Comparison of ENCODE assay signal across 8 cellular contexts in the genomic region with DNA sequence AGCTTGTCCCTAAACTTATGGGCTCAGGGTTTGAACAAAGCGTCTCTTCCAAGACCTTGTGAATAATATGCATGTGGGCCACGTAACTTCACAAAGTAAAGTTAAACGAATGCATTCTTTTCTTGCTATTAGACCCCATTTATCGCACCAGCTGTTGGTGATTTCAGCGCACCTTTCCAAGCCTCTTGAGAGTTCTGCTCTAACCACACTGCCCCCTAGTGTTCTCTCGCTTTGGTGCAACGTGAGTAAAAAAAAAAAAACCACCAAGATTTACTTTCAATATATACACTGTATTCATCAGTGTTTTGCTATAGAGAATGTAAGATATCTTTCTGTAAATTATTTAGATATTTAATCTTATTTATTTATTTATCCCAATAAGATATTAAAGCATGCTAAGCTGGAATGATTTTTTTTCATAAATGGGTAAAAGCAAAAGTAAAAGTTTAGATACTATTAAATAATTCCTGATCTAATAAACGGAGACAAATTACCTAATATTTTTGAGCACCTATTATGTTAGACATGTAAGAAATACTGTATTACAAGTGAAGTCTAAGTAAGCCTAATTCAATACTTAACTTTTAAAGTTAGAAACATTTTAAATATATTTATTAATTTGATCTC.
A peak's percentile ranks its signal among the peaks of the same experiment; 100 is the strongest.
DNase-seq lines count a peak whose midpoint lies in the region; ATAC-seq, FAIRE-seq and TF ChIP-seq lines count a peak whose summit lies in the region.

No MANE protein-coding gene starts in this region.

- TF ChIP-seq EP300 in HepG2 (IDR thresholded peaks at IDR 0.05; ENCODE audit: low read depth in 2 of 2, low read length in 2 of 2): no peak
- TF ChIP-seq EP300 in HepG2 (CRISPR knock-in tag; IDR thresholded peaks at IDR 0.05; ENCODE audit: borderline replicate concordance): no peak

- no TSS peak for BruUV-seq in HepG2 (replicated peaks; lab: Mats Ljungman, UMichigan)

- no peak overlapping the region for H3K27ac ChIP-seq in HEK293 (ENCODE audit: extremely low read depth, low read depth, low read length)
- no peak overlapping the region for H3K27ac ChIP-seq in HepG2 (ENCODE audit: extremely low read length, insufficient read depth, low read length)

- no peaks in the 10 kb centered on the region for H4K20me1 ChIP-seq in HepG2 (ENCODE audit: insufficient read depth, low read length)

- DNase-seq in EH (ENCODE audit: low read depth): peak; percentile 67
- DNase-seq in NCI-H1694 treated with DMSO at 0.1 percent for 48 hours (lab: John Stamatoyannopoulos, UW): peak; percentile 46
- DNase-seq in UCSD-AML1 (lab: John Stamatoyannopoulos, UW; ENCODE audit: unreplicated experiment): peak; percentile 14
- peak; percentile 92 for DNase-seq in cerebellar cortex (ENCODE audit: low spot score)
- peak; percentile 56 for DNase-seq in HepG2 (ENCODE audit: low spot score)
- peak; percentile 3 for DNase-seq in stimulated activated CD8-positive, alpha-beta memory T cell treated with anti-CD3 and anti-CD28 coated beads, Interleukin-15, amount 100 ng/mL, for 1 hour (ENCODE audit: low read depth)

- H3K4me2 ChIP-seq in HepG2 (ENCODE audit: low read depth, low read length): no peak overlapping the region

- no peak overlapping the region for H2AFZ ChIP-seq in HepG2 (ENCODE audit: low read length)

- peaks cover 0 to 6% of the 10 kb centered on the region in 2 experiments; a peak in 1 of 5 replicates for H3K27me3 ChIP-seq in HepG2 (ENCODE audit: control insufficient read depth in 1 of 2, insufficient read depth in 2 of 2, low read length in 2 of 2)

- intact Hi-C loops in HepG2 (cut with micrococcal nuclease; ENCODE audit: unreplicated experiment): loop anchor here (1.0 kb wide), 2 partner anchors 224 to 330 kb away; no protein-coding TSS in a partner anchor

- H3K9ac ChIP-seq in HepG2 (ENCODE audit: insufficient read depth, low read depth, low read length): no peak overlapping the region

- no peak for TF ChIP-seq POLR2A in HepG2 (IDR thresholded peaks at IDR 0.05; ENCODE audit: insufficient read depth in 1 of 2, low read depth in 2 of 2, low read length in 2 of 2)

- TF ChIP-seq CTCF in HEK293 (tag by site-specific recombination; IDR thresholded peaks at IDR 0.05): no peak; the same call in 1 of the 2 replicates
- peak; percentile 67 for TF ChIP-seq CTCF in HepG2 (CRISPR knock-in tag; IDR thresholded peaks at IDR 0.05)

- no peaks in the 10 kb centered on the region for H3K4me1 ChIP-seq in HEK293 (ENCODE audit: control insufficient read depth, insufficient read depth, low read length)
- H3K4me1 ChIP-seq in HepG2 (ENCODE audit: insufficient read depth, low read length): no peaks in the 10 kb centered on the region

- in situ Hi-C loops in HepG2 (cut with HindIII; ENCODE audit: extremely low pct_ligation_motif_present, low pct_unique_long_range_greater_than_20kb): loop anchor here (5.0 kb wide), 1 partner anchor 713 kb away; no protein-coding TSS in a partner anchor

- TF ChIP-seq RAD21 in HepG2 (CRISPR knock-in tag; IDR thresholded peaks at IDR 0.05): no peak

- H3K36me3 ChIP-seq in HEK293 (ENCODE audit: control insufficient read depth in 2 of 2, insufficient read depth in 1 of 2, low read length in 2 of 2): no peaks in the 10 kb centered on the region
- H3K36me3 ChIP-seq in HepG2 (replicated peaks in 1 of 2; ENCODE audit: control insufficient read depth in 1 of 2, insufficient read depth in 2 of 2, low read length in 2 of 2): no peaks in the 10 kb centered on the region

- no peak for FAIRE-seq in HepG2 (lab: Jason Lieb, UNC)

- H3K79me2 ChIP-seq in HepG2 (ENCODE audit: insufficient read depth, low read length): no peaks in the 10 kb centered on the region

- H3K4me3 ChIP-seq in HEK293 (ENCODE audit: low read depth, low read length) (no peak overlapping the region), HepG2 (replicated peaks in 1 of 3; ENCODE audit: insufficient read depth in 1 of 3, low read depth in 2 of 3, low read length in 3 of 3) (no peak overlapping the region)

- H3K9me3 ChIP-seq in HEK293 (ENCODE audit: control insufficient read depth, insufficient read depth, low read depth, low read length) (no peaks in the 10 kb centered on the region), HepG2 (ENCODE audit: low read length) (no peaks in the 10 kb centered on the region)

- POLR2A ChIA-PET in HEK293 (lab: Yijun Ruan, JAX): no interaction called here
- POLR2A ChIA-PET in HepG2 (lab: Yijun Ruan, JAX): no interaction called here

- ATAC-seq in HepG2: peak; percentile 35; the same call in 1 of the 3 replicates
- no peak for ATAC-seq in GM19324 (IDR thresholded peaks at IDR 0.05; ENCODE audit: low FRiP score, unreplicated experiment)

- 10% methylated on average over 8 of the region's 8 CpGs for WGBS in HepG2 (ENCODE audit: low lambda C conversion rate)

- CTCF ChIA-PET in HEK293 (lab: Yijun Ruan, JAX): interaction anchor here (0.5 to 3.4 kb wide), 75 partner anchors 9 to 1012 kb away, joined by 3 to 51 read pairs (median 5); no protein-coding TSS in a partner anchor
- CTCF ChIA-PET in HepG2 (lab: Yijun Ruan, JAX; ENCODE audit: low intra/inter-chr PET ratio, low total read pairs): interaction anchor here (2.1 kb wide), 1 partner anchor 224 kb away, joined by 12 read pairs; no protein-coding TSS in a partner anchor

TF ChIP-seq in HEK293, 187 proteins besides CTCF, POLR2A, EP300 and RAD21:
- TF ChIP-seq, protein P1, sequence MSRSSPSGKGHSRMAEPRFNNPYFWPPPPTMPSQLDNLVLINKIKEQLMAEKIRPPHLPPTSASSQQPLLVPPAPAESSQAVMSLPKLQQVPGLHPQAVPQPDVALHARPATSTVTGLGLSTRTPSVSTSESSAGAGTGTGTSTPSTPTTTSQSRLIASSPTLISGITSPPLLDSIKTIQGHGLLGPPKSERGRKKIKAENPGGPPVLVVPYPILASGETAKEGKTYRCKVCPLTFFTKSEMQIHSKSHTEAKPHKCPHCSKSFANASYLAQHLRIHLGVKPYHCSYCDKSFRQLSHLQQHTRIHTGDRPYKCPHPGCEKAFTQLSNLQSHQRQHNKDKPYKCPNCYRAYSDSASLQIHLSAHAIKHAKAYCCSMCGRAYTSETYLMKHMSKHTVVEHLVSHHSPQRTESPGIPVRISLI (tag by site-specific recombination; IDR thresholded peaks at IDR 0.05): 0 out of 2 replicates have a peak, but pooled peaks have one; percentile 41
- TF ChIP-seq ZNF146 (tag by site-specific recombination; IDR thresholded peaks at IDR 0.05) (no peak), ZNF654 (tag by site-specific recombination; IDR thresholded peaks at IDR 0.05; ENCODE audit: low read depth) (peak; percentile 50), PRDM1 (tag by site-specific recombination; IDR thresholded peaks at IDR 0.05) (0 out of 2 replicates have a peak, but pooled peaks have one; percentile 7), ZNF664 (tag by site-specific recombination; IDR thresholded peaks at IDR 0.05) (peak; percentile 59; the same call in 1 of the 2 replicates)
TF ChIP-seq in HEK293: peak in this region for 4.

TF ChIP-seq in HepG2, 621 proteins besides CTCF, POLR2A, EP300 and RAD21 (continues in another document):
- TF ChIP-seq ZNF30 (CRISPR knock-in tag; IDR thresholded peaks at IDR 0.05) (no peak), ZNF605 (CRISPR knock-in tag; IDR thresholded peaks at IDR 0.05) (no peak), ZBTB21 (CRISPR knock-in tag; IDR thresholded peaks at IDR 0.05) (no peak), HMGA1 (CRISPR knock-in tag; conservative IDR thresholded peaks at IDR 0.05) (no peak), ZNF24 (IDR thresholded peaks at IDR 0.05) (no peak), ZNF7 (CRISPR knock-in tag; IDR thresholded peaks at IDR 0.05) (no peak), HES4 (CRISPR knock-in tag; IDR thresholded peaks at IDR 0.05; ENCODE audit: borderline replicate concordance) (no peak), SSRP1 (CRISPR knock-in tag; IDR thresholded peaks at IDR 0.05) (no peak), EEA1 (CRISPR knock-in tag; IDR thresholded peaks at IDR 0.05; ENCODE audit: borderline replicate concordance) (no peak), RORA (CRISPR knock-in tag; IDR thresholded peaks at IDR 0.05) (no peak), GTF3A (CRISPR knock-in tag; conservative IDR thresholded peaks at IDR 0.05) (no peak), MTA3 (CRISPR knock-in tag; IDR thresholded peaks at IDR 0.05) (no peak)
- TF ChIP-seq, protein P2, sequence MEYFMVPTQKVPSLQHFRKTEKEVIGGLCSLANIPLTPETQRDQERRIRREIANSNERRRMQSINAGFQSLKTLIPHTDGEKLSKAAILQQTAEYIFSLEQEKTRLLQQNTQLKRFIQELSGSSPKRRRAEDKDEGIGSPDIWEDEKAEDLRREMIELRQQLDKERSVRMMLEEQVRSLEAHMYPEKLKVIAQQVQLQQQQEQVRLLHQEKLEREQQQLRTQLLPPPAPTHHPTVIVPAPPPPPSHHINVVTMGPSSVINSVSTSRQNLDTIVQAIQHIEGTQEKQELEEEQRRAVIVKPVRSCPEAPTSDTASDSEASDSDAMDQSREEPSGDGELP (IDR thresholded peaks at IDR 0.05; ENCODE audit: borderline replicate concordance, low read depth): peak; percentile 12; the same call in 1 of the 2 replicates
- TF ChIP-seq, protein P3, sequence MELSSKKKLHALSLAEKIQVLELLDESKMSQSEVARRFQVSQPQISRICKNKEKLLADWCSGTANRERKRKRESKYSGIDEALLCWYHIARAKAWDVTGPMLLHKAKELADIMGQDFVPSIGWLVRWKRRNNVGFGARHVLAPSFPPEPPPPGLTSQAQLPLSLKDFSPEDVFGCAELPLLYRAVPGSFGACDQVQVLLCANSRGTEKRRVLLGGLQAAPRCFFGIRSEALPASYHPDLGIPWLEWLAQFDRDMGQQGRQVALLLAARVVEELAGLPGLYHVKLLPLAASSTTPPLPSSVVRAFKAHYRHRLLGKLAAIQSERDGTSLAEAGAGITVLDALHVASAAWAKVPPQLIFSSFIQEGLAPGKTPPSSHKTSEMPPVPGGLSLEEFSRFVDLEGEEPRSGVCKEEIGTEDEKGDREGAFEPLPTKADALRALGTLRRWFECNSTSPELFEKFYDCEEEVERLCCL (CRISPR knock-in tag; IDR thresholded peaks at IDR 0.05; ENCODE audit: borderline replicate concordance): no peak
- TF ChIP-seq, protein P4, sequence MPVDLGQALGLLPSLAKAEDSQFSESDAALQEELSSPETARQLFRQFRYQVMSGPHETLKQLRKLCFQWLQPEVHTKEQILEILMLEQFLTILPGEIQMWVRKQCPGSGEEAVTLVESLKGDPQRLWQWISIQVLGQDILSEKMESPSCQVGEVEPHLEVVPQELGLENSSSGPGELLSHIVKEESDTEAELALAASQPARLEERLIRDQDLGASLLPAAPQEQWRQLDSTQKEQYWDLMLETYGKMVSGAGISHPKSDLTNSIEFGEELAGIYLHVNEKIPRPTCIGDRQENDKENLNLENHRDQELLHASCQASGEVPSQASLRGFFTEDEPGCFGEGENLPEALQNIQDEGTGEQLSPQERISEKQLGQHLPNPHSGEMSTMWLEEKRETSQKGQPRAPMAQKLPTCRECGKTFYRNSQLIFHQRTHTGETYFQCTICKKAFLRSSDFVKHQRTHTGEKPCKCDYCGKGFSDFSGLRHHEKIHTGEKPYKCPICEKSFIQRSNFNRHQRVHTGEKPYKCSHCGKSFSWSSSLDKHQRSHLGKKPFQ (CRISPR knock-in tag; IDR thresholded peaks at IDR 0.05; ENCODE audit: insufficient replicate concordance): no peak

Comparison
In these comparisons a context has a peak if more than half of its experiments do, and no peak if none do; other contexts are left out.
1. DNase-seq: peak in every context shown above with its lines; median percentile 92 in cerebellar cortex; 67 in EH; 56 in HepG2; 46 in NCI-H1694 treated with DMSO at 0.1 percent for 48 hours; 14 in UCSD-AML1; 3 in stimulated activated CD8-positive, alpha-beta memory T cell treated with anti-CD3 and anti-CD28 coated beads, Interleukin-15, amount 100 ng/mL, for 1 hour.